8 cellular contexts compared by ENCODE assay signal in the genomic region with DNA sequence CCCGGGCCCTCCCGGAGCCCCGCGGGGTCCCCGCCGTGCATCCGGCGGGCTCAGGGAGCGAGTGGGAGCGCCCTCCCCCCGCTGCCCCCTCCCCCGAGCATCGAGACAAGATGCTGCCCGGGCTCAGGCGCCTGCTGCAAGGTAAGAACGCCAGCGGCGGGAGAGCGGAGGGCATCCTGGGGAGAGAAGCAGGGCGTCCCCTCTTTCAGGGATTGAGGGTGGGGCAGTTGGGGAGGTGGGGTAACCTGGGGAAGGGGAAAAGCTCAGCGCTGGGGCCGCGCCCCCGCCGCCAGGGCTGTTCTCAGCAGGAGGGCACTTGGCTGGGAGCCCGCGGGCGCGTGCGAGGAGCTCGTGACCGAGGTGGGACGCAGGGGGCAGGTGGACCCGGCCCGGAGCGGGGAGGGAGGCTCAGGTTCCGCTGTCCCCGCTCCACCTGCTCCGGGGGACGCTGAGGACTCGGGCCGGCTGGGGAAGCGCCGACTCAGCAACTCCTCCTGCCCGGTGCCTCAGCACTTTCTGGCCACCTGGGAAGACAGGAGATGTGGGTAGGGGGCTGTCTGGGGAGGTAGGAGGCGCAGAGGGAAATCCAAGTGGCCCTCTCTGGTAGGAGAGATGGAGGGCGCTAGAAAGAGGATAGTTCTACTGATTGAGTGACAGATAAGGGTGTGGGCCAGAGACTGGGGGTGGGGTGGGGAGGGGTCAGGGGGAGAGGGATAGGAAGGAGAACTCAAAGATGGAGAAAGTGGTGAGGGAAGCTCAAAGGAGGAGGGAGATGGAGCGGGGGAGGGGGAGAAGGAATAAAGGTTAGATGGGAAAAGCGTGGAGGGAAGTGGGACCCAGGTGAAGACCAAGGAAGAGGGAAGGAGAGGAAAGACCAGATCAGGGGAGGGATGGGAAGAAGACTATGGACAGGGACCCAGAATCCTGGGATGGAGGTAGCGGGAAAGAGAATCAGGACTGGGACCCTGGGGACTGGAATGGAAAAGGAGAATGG. TPM values are rescaled to one million over a fixed set of nuclear protein-coding genes. Genes with fewer than 3 reads are reported as not detected.
DNase-seq lines count a peak whose midpoint lies in the region; ATAC-seq and TF ChIP-seq lines count a peak whose summit lies in the region.

No MANE protein-coding gene starts in this region.

- H3K4me1 ChIP-seq in testis = peaks cover 31% of the 10 kb centered on the region

- H3K36me3 Mint-ChIP-seq in activated CD8-positive, alpha-beta memory T cell treated with anti-CD3 and anti-CD28 coated beads, Interleukin-2, amount 10 ng/mL, durations not matched to agents 7 days and 5 days = no peaks in the 10 kb centered on the region

- no peaks in the 10 kb centered on the region for H3K27me3 ChIP-seq in testis

- no peak for TF ChIP-seq CTCF in testis (IDR thresholded peaks at IDR 0.05)

- peaks cover 28% of the 10 kb centered on the region for H3K4me1 Mint-ChIP-seq in activated CD8-positive, alpha-beta memory T cell treated with anti-CD3 and anti-CD28 coated beads, Interleukin-2, amount 10 ng/mL, durations not matched to agents 7 days and 5 days

- peaks cover 46% of the 10 kb centered on the region for H3K27me3 Mint-ChIP-seq in activated CD8-positive, alpha-beta memory T cell treated with anti-CD3 and anti-CD28 coated beads, Interleukin-2, amount 10 ng/mL, durations not matched to agents 7 days and 5 days

- DNase-seq in activated CD8-positive, alpha-beta memory T cell treated with anti-CD3 and anti-CD28 coated beads, Interleukin-2, amount 10 ng/mL, durations not matched to agents 7 days and 5 days = no peak
- DNase-seq in activated CD8-positive, alpha-beta memory T cell treated with anti-CD3 and anti-CD28 coated beads for 24 hours = no peak
- DNase-seq in RPMI8226 (peak; percentile 86), testis (no peak), NCI-H1694 treated with DMSO at 0.1 percent for 48 hours (lab: John Stamatoyannopoulos, UW) (no peak), NCI-H128 (lab: John Stamatoyannopoulos, UW; ENCODE audit: unreplicated experiment) (no peak)

- no peak overlapping the region for H3K27ac Mint-ChIP-seq in activated CD8-positive, alpha-beta memory T cell treated with anti-CD3 and anti-CD28 coated beads, Interleukin-2, amount 10 ng/mL, durations not matched to agents 7 days and 5 days

- CTCF ChIA-PET in activated CD8-positive, alpha-beta memory T cell treated with anti-CD3 and anti-CD28 coated beads, Interleukin-2, amount 10 ng/mL, durations not matched to agents 7 days and 5 days (lab: Charles Lee) = interaction anchor here (1.4 to 9.4 kb wide), 11 partner anchors 12 to 118 kb away, joined by 5 to 178 read pairs (median 14); partner anchors contain the start of gene TIMM10

- no peaks in the 10 kb centered on the region for H3K9me3 ChIP-seq in testis

- WGBS in testis, 2 donors = 12 to 56% methylated on average over 4 to 29 of the region's 50 CpGs

- H3K36me3 ChIP-seq in testis (ENCODE audit: low read depth, missing control alignments) = no peaks in the 10 kb centered on the region

- no peaks in the 10 kb centered on the region for H3K9me3 Mint-ChIP-seq in activated CD8-positive, alpha-beta memory T cell treated with anti-CD3 and anti-CD28 coated beads, Interleukin-2, amount 10 ng/mL, durations not matched to agents 7 days and 5 days (ENCODE audit: low read depth)

- H3K4me3 ChIP-seq in iPS-11a (ENCODE audit: low read depth, low read length) (peak overlapping the region; percentile 59), testis (peak overlapping the region; percentile 26 to 47)

- intact Hi-C loops in testis (cut with DNase I; ENCODE audit: low total_unique reads) = no loop called here

- no peak overlapping the region for H3K27ac ChIP-seq in testis

- TF ChIP-seq POLR2A in testis (IDR thresholded peaks at IDR 0.05) = no peak

- no peak for ATAC-seq in activated CD8-positive, alpha-beta memory T cell treated with anti-CD3 and anti-CD28 coated beads, Interleukin-2, amount 10 ng/mL, durations not matched to agents 7 days and 5 days
- no peak for ATAC-seq in HG02798 (IDR thresholded peaks at IDR 0.05; ENCODE audit: poor library complexity, unreplicated experiment)

- H3K4me3 Mint-ChIP-seq in activated CD8-positive, alpha-beta memory T cell treated with anti-CD3 and anti-CD28 coated beads, Interleukin-2, amount 10 ng/mL, durations not matched to agents 7 days and 5 days = peak overlapping the region; percentile 7

RNA-seq across cellular contexts. Expression of gene RTN4RL2, which starts 0.7 kb away (rescaled TPM):
- not detected for total RNA-seq in activated CD8-positive, alpha-beta memory T cell treated with anti-CD3 and anti-CD28 coated beads, Interleukin-2, amount 10 ng/mL, durations not matched to agents 7 days and 5 days
- total RNA-seq in testis = 1 to 10 TPM; 2.3 to 2.5 TPM
- polyA plus RNA-seq in testis (ENCODE audit: insufficient read depth, low read depth, low replicate concordance) = 3.2 TPM

RNA-seq across cellular contexts. Expression of gene SLC43A3, which starts 34.1 kb away (rescaled TPM):
- 100 to 1,000 TPM; 106 to 117 TPM for total RNA-seq in activated CD8-positive, alpha-beta memory T cell treated with anti-CD3 and anti-CD28 coated beads, Interleukin-2, amount 10 ng/mL, durations not matched to agents 7 days and 5 days
- 10 to 100 TPM; 13.8 to 20.8 TPM for total RNA-seq in testis
- 13.9 TPM for polyA plus RNA-seq in testis (ENCODE audit: insufficient read depth, low read depth, low replicate concordance)

RNA-seq across cellular contexts. Expression of gene SLC43A1, which starts 54.4 kb away (rescaled TPM):
- total RNA-seq in activated CD8-positive, alpha-beta memory T cell treated with anti-CD3 and anti-CD28 coated beads, Interleukin-2, amount 10 ng/mL, durations not matched to agents 7 days and 5 days = 10 to 100 TPM; 24.6 to 25.8 TPM
- total RNA-seq in testis = 10 to 100 TPM; 12.2 to 12.3 TPM
- 6.5 TPM for polyA plus RNA-seq in testis (ENCODE audit: insufficient read depth, low read depth, low replicate concordance)

Comparison
In these comparisons a context has a peak if more than half of its experiments do, and no peak if none do; other contexts are left out.
1. RNA of gene SLC43A3, which starts 34.1 kb away (total RNA-seq): 106 to 117 TPM in activated CD8-positive, alpha-beta memory T cell treated with anti-CD3 and anti-CD28 coated beads, Interleukin-2, amount 10 ng/mL, durations not matched to agents 7 days and 5 days; 13.8 to 20.8 TPM in testis; every median in the first group is over 4 times any median in the second.